In the genomic region with DNA sequence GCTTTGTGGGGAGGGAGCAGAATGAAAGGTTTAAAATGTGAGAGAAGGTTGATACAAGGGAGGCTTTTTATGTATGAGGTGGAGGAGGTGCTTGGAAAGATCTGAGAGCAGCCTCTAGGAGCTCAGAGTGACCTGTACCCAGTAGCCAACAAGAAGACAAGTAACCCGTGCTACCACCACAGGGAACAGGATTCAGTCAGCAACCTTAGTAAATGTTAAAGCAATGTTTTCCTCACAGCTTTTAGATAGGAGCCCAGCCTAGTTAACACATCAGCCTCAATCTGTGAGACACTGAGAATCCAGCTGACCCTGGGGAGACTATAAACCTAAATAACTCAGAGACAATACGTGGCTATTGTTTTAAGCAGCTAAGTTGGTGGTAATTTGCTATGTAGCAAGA, we compare ENCODE assay signal across 40 cellular contexts.
"Had no signal": no experiment of that assay in that cellular context is flagged by ENCODE, and none has a peak within 500 bp of the region (broad histone marks: within the 10 kb centered on the region; RNA-seq: fewer than 3 reads in every experiment).

No MANE protein-coding gene starts in this region.

- ATAC-seq: activated naive CD4-positive, alpha-beta T cell treated with anti-CD3 and anti-CD28 coated beads, Interleukin-2, amount 50 U/mL, for 72 hours; activated naive CD8-positive, alpha-beta T cell treated with anti-CD3 and anti-CD28 coated beads, Interleukin-2, amount 50 U/mL, for 24 hours; activated T-cell treated with anti-CD3 and anti-CD28 coated beads, Interleukin-2, amount 50 U/mL, for 4 hours; activated T-cell treated with anti-CD3 and anti-CD28 coated beads, Interleukin-2, amount 50 U/mL, for 72 hours; activated T-helper 17 cell treated with anti-CD3 and anti-CD28 coated beads, Interleukin-2, amount 50 U/mL, for 72 hours; body of pancreas had no signal

- H3K36me3 ChIP-seq: adrenal gland, ascending aorta, brain microvascular endothelial cell, breast epithelium, cardiac muscle cell had no signal

- H3K27me3 Mint-ChIP-seq: activated naive CD4-positive, alpha-beta T cell treated with anti-CD3 and anti-CD28 coated beads, Interleukin-2, amount 10 ng/mL, durations not matched to agents 7 days and 5 days; activated naive CD4-positive, alpha-beta T cell treated with anti-CD3 and anti-CD28 coated beads, Interleukin-2, amount 50 U/mL, for 24 hours; activated naive CD8-positive, alpha-beta T cell; activated naive CD8-positive, alpha-beta T cell treated with anti-CD3 and anti-CD28 coated beads for 36 hours; activated naive CD8-positive, alpha-beta T cell treated with anti-CD3 and anti-CD28 coated beads, Interleukin-2, amount 10 ng/mL, durations not matched to agents 7 days and 5 days; activated naive CD8-positive, alpha-beta T cell treated with anti-CD3 and anti-CD28 coated beads, Interleukin-2, amount 50 U/mL, for 24 hours; activated T-cell treated with anti-CD3 and anti-CD28 coated beads, Interleukin-2, amount 50 U/mL, for 24 hours; activated T-helper 17 cell treated with anti-CD3 and anti-CD28 coated beads, Interleukin-2, amount 50 U/mL, for 72 hours; central memory CD8-positive, alpha-beta T cell had no signal

- FAIRE-seq: astrocyte, bronchial epithelial cell had no signal

- H3K27ac Mint-ChIP-seq: activated naive CD4-positive, alpha-beta T cell treated with anti-CD3 and anti-CD28 coated beads for 36 hours; activated naive CD4-positive, alpha-beta T cell treated with anti-CD3 and anti-CD28 coated beads, Interleukin-2, amount 10 ng/mL, durations not matched to agents 7 days and 5 days; activated naive CD4-positive, alpha-beta T cell treated with anti-CD3 and anti-CD28 coated beads, Interleukin-2, amount 50 U/mL, for 24 hours; activated naive CD4-positive, alpha-beta T cell treated with anti-CD3 and anti-CD28 coated beads, Interleukin-2, amount 50 U/mL, for 72 hours; activated naive CD8-positive, alpha-beta T cell; activated naive CD8-positive, alpha-beta T cell treated with anti-CD3 and anti-CD28 coated beads for 36 hours; activated naive CD8-positive, alpha-beta T cell treated with anti-CD3 and anti-CD28 coated beads, Interleukin-2, amount 10 ng/mL, durations not matched to agents 7 days and 5 days; activated naive CD8-positive, alpha-beta T cell treated with anti-CD3 and anti-CD28 coated beads, Interleukin-2, amount 50 U/mL, for 24 hours; activated T-cell treated with anti-CD3 and anti-CD28 coated beads, Interleukin-2, amount 50 U/mL, for 24 hours; activated T-cell treated with anti-CD3 and anti-CD28 coated beads, Interleukin-2, amount 50 U/mL, for 72 hours; activated T-helper 1 cell treated with anti-CD3 and anti-CD28 coated beads, Interleukin-12 subunit alpha, Interleukin-12 subunit beta, Interleukin-2, Interleukin-4 antibody, amounts not matched to agents 30 ng/mL and 10 ng/mL and 1 ng/mL, durations not matched to agents 14 hours and 24 hours and 36 hours; activated T-helper 17 cell treated with anti-CD3 and anti-CD28 coated beads, Interleukin-2, amount 50 U/mL, for 72 hours; activated T-helper 2 cell treated with anti-CD3 and anti-CD28 coated beads, Interferon-gamma antibody, Interleukin-2, Interleukin-4, amounts not matched to agents 10 μg/mL and 5 μg/mL and 100 μg/mL, durations not matched to agents 14 hours and 24 hours and 36 hours; brain had no signal

- H3K4me3 Mint-ChIP-seq: activated naive CD4-positive, alpha-beta T cell treated with anti-CD3 and anti-CD28 coated beads for 36 hours; activated naive CD4-positive, alpha-beta T cell treated with anti-CD3 and anti-CD28 coated beads, Interleukin-2, amount 10 ng/mL, durations not matched to agents 7 days and 5 days; activated naive CD4-positive, alpha-beta T cell treated with anti-CD3 and anti-CD28 coated beads, Interleukin-2, amount 50 U/mL, for 24 hours; activated naive CD8-positive, alpha-beta T cell; activated naive CD8-positive, alpha-beta T cell treated with anti-CD3 and anti-CD28 coated beads for 36 hours; activated naive CD8-positive, alpha-beta T cell treated with anti-CD3 and anti-CD28 coated beads, Interleukin-2, amount 10 ng/mL, durations not matched to agents 7 days and 5 days; activated naive CD8-positive, alpha-beta T cell treated with anti-CD3 and anti-CD28 coated beads, Interleukin-2, amount 50 U/mL, for 24 hours; activated T-cell treated with anti-CD3 and anti-CD28 coated beads, Interleukin-2, amount 50 U/mL, for 24 hours; activated T-cell treated with anti-CD3 and anti-CD28 coated beads, Interleukin-2, amount 50 U/mL, for 4 hours; activated T-cell treated with anti-CD3 and anti-CD28 coated beads, Interleukin-2, amount 50 U/mL, for 72 hours; activated T-helper 1 cell treated with anti-CD3 and anti-CD28 coated beads, Interleukin-12 subunit alpha, Interleukin-12 subunit beta, Interleukin-2, Interleukin-4 antibody, amounts not matched to agents 30 ng/mL and 10 ng/mL and 1 ng/mL, durations not matched to agents 14 hours and 24 hours and 36 hours; activated T-helper 17 cell treated with anti-CD3 and anti-CD28 coated beads, Interleukin-2, amount 50 U/mL, for 72 hours; brain; central memory CD8-positive, alpha-beta T cell had no signal

- H3K27ac ChIP-seq: adrenal gland, ascending aorta, body of pancreas, brain microvascular endothelial cell, breast epithelium, cardiac muscle cell had no signal

- H3K36me3 Mint-ChIP-seq: activated naive CD4-positive, alpha-beta T cell treated with anti-CD3 and anti-CD28 coated beads, Interleukin-2, amount 10 ng/mL, durations not matched to agents 7 days and 5 days; activated naive CD8-positive, alpha-beta T cell treated with anti-CD3 and anti-CD28 coated beads, Interleukin-2, amount 10 ng/mL, durations not matched to agents 7 days and 5 days; brain had no signal

- H3K4me1 ChIP-seq: adrenal gland, ascending aorta, body of pancreas, breast epithelium had no signal

- DNase-seq: activated effector memory CD4-positive, alpha-beta T cell treated with anti-CD3 and anti-CD28 coated beads, Interleukin-2, amount 50 U/mL, for 16 hours; activated effector memory CD4-positive, alpha-beta T cell treated with Interleukin-2 at 50 U/mL for 16 hours; activated gamma-delta T cell; activated gamma-delta T cell treated with Interleukin-2 at 50 U/mL for 16 hours; activated naive CD4-positive, alpha-beta T cell; activated naive CD4-positive, alpha-beta T cell treated with anti-CD3 and anti-CD28 coated beads for 36 hours; activated naive CD4-positive, alpha-beta T cell treated with anti-CD3 and anti-CD28 coated beads, Interleukin-2, amount 10 ng/mL, durations not matched to agents 7 days and 5 days; activated naive CD4-positive, alpha-beta T cell treated with anti-CD3 and anti-CD28 coated beads, Interleukin-2, amount 50 U/mL, for 16 hours; activated naive CD4-positive, alpha-beta T cell treated with Interleukin-2 at 50 U/mL for 16 hours; activated naive CD8-positive, alpha-beta T cell treated with anti-CD3 and anti-CD28 coated beads for 36 hours; activated naive CD8-positive, alpha-beta T cell treated with anti-CD3 and anti-CD28 coated beads, Interleukin-2, amount 10 ng/mL, durations not matched to agents 7 days and 5 days; activated naive CD8-positive, alpha-beta T cell treated with anti-CD3 and anti-CD28 coated beads, Interleukin-2, amount 50 U/mL, for 24 hours; activated T-cell treated with anti-CD3 and anti-CD28 coated beads for 4 hours; activated T-cell treated with anti-CD3 and anti-CD28 coated beads, Interleukin-2, amount 50 U/mL, for 1 hour; activated T-cell treated with anti-CD3 and anti-CD28 coated beads, Interleukin-2, amount 50 U/mL, for 24 hours; activated T-cell treated with anti-CD3 and anti-CD28 coated beads, Interleukin-2, amount 50 U/mL, for 4 hours; activated T-cell treated with anti-CD3 and anti-CD28 coated beads, Interleukin-2, amount 50 U/mL, for 48 hours; activated T-cell treated with anti-CD3 and anti-CD28 coated beads, Interleukin-2, amount 50 U/mL, for 72 hours; adrenal gland; amniotic stem cell; amygdala; anterior cingulate cortex; body of pancreas; brain microvascular endothelial cell; caudate nucleus; central memory CD4-positive, alpha-beta T cell; cerebellar nuclear complex had no signal

- H3K4me3 ChIP-seq: adrenal gland, ascending aorta, body of pancreas, breast epithelium, cardiac muscle cell had no signal

- H3K27me3 ChIP-seq: adrenal gland, ascending aorta, body of pancreas, brain microvascular endothelial cell, breast epithelium, cardiac muscle cell had no signal

- H3K9me3 ChIP-seq: adrenal gland, body of pancreas, breast epithelium had no signal

- H3K9me3 Mint-ChIP-seq: activated naive CD4-positive, alpha-beta T cell treated with anti-CD3 and anti-CD28 coated beads, Interleukin-2, amount 10 ng/mL, durations not matched to agents 7 days and 5 days; activated naive CD4-positive, alpha-beta T cell treated with anti-CD3 and anti-CD28 coated beads, Interleukin-2, amount 50 U/mL, for 24 hours; activated T-helper 1 cell treated with anti-CD3 and anti-CD28 coated beads, Interleukin-12 subunit alpha, Interleukin-12 subunit beta, Interleukin-2, Interleukin-4 antibody, amounts not matched to agents 30 ng/mL and 10 ng/mL and 1 ng/mL, durations not matched to agents 14 hours and 24 hours and 36 hours; activated T-helper 2 cell treated with anti-CD3 and anti-CD28 coated beads, Interferon-gamma antibody, Interleukin-2, Interleukin-4, amounts not matched to agents 10 μg/mL and 5 μg/mL and 100 μg/mL, durations not matched to agents 14 hours and 24 hours and 36 hours had no signal

- H3K4me1 Mint-ChIP-seq: activated naive CD4-positive, alpha-beta T cell treated with anti-CD3 and anti-CD28 coated beads, Interleukin-2, amount 10 ng/mL, durations not matched to agents 7 days and 5 days; activated naive CD4-positive, alpha-beta T cell treated with anti-CD3 and anti-CD28 coated beads, Interleukin-2, amount 50 U/mL, for 24 hours; activated naive CD8-positive, alpha-beta T cell treated with anti-CD3 and anti-CD28 coated beads for 36 hours; activated naive CD8-positive, alpha-beta T cell treated with anti-CD3 and anti-CD28 coated beads, Interleukin-2, amount 10 ng/mL, durations not matched to agents 7 days and 5 days; activated naive CD8-positive, alpha-beta T cell treated with anti-CD3 and anti-CD28 coated beads, Interleukin-2, amount 50 U/mL, for 24 hours; activated T-helper 17 cell treated with anti-CD3 and anti-CD28 coated beads, Interleukin-2, amount 50 U/mL, for 72 hours; central memory CD8-positive, alpha-beta T cell had no signal
